26 cellular contexts compared by ENCODE assay signal in genomic region chr9:8815219-8815618, GRCh38.
"Had no signal": no experiment of that assay in that cellular context is flagged by ENCODE, and none has a peak within 500 bp of the region (broad histone marks: within the 10 kb centered on the region; RNA-seq: fewer than 3 reads in every experiment).

No MANE protein-coding gene starts in this region.

- H3K27ac Mint-ChIP-seq: mesothelial cell of epicardium; naive B cell; natural killer cell; stimulated activated effector memory CD8-positive, alpha-beta T cell treated with anti-CD3 and anti-CD28 coated beads, Interleukin-12 subunit alpha, Interleukin-12 subunit beta, amount 100 ng/mL, for 72 hours; stimulated activated naive CD8-positive, alpha-beta T cell treated with anti-CD3 and anti-CD28 coated beads, Interleukin-15, Interleukin-2, amounts not matched to agents 100 ng/mL and 50 ng/mL, for 24 hours had no signal

- H3K27me3 Mint-ChIP-seq: naive B cell; stimulated activated naive CD8-positive, alpha-beta T cell treated with anti-CD3 and anti-CD28 coated beads, Interleukin-15, Interleukin-2, amounts not matched to agents 100 ng/mL and 50 ng/mL, for 24 hours had no signal

- H3K9me3 Mint-ChIP-seq: mesothelial cell of epicardium; naive B cell; stimulated activated effector memory CD8-positive, alpha-beta T cell treated with anti-CD3 and anti-CD28 coated beads, Interleukin-12 subunit alpha, Interleukin-12 subunit beta, amount 100 ng/mL, for 72 hours had no signal

- DNase-seq: hippocampal formation; kidney glomerular epithelial cell; left cardiac atrium; left lung; naive B cell; natural killer cell; nucleus accumbens; pancreas; posterior cingulate gyrus; retina; right cardiac atrium; sigmoid colon; small intestine; spleen; stimulated activated CD4-positive, alpha-beta T cell treated with anti-CD3 and anti-CD28 coated beads, Interleukin-4, amount 100 ng/mL, for 24 hours; stimulated activated naive CD4-positive, alpha-beta T cell; tibial artery; trophoblast cell; upper lobe of right lung had no signal

- H3K36me3 ChIP-seq: left lung, pancreas, prostate gland, sigmoid colon, spleen, suprapubic skin, thoracic aorta, tibial artery, upper lobe of right lung had no signal

- H3K4me1 ChIP-seq: left lung, pancreas, prostate gland, sigmoid colon, spleen, suprapubic skin, tibial artery, upper lobe of right lung had no signal

- H3K36me3 Mint-ChIP-seq: naive B cell; natural killer cell; stimulated activated effector memory CD8-positive, alpha-beta T cell treated with anti-CD3 and anti-CD28 coated beads, Interleukin-12 subunit alpha, Interleukin-12 subunit beta, amount 100 ng/mL, for 72 hours had no signal

- H3K4me3 Mint-ChIP-seq: mesothelial cell of epicardium; naive B cell; natural killer cell; stimulated activated effector memory CD8-positive, alpha-beta T cell treated with anti-CD3 and anti-CD28 coated beads, Interleukin-12 subunit alpha, Interleukin-12 subunit beta, amount 100 ng/mL, for 72 hours; stimulated activated naive CD8-positive, alpha-beta T cell treated with anti-CD3 and anti-CD28 coated beads, Interleukin-15, Interleukin-2, amounts not matched to agents 100 ng/mL and 50 ng/mL, for 24 hours had no signal

- H3K4me1 Mint-ChIP-seq: naive B cell; natural killer cell; stimulated activated effector memory CD8-positive, alpha-beta T cell treated with anti-CD3 and anti-CD28 coated beads, Interleukin-12 subunit alpha, Interleukin-12 subunit beta, amount 100 ng/mL, for 72 hours had no signal

- H3K4me3 ChIP-seq: left lung, lung, pancreas, prostate gland, sigmoid colon, spleen, suprapubic skin, thoracic aorta, tibial artery, upper lobe of right lung had no signal

- H3K27me3 ChIP-seq: left lung, pancreas, sigmoid colon, spleen, suprapubic skin, tibial artery, upper lobe of right lung had no signal

- H3K9me3 ChIP-seq: left lung, pancreas, prostate gland, sigmoid colon, spleen, suprapubic skin, thoracic aorta, tibial artery, upper lobe of right lung had no signal

- H3K27ac ChIP-seq: left lung, pancreas, prostate gland, sigmoid colon, spleen, suprapubic skin, thoracic aorta, tibial artery, upper lobe of right lung had no signal

- ATAC-seq: left cardiac atrium; left lung; natural killer cell; pancreas; right cardiac atrium; stimulated activated effector memory CD8-positive, alpha-beta T cell treated with anti-CD3 and anti-CD28 coated beads, Interleukin-12 subunit alpha, Interleukin-12 subunit beta, amount 100 ng/mL, for 72 hours; upper lobe of right lung had no signal
